17 cellular contexts compared by ENCODE assay signal in the genomic region with DNA sequence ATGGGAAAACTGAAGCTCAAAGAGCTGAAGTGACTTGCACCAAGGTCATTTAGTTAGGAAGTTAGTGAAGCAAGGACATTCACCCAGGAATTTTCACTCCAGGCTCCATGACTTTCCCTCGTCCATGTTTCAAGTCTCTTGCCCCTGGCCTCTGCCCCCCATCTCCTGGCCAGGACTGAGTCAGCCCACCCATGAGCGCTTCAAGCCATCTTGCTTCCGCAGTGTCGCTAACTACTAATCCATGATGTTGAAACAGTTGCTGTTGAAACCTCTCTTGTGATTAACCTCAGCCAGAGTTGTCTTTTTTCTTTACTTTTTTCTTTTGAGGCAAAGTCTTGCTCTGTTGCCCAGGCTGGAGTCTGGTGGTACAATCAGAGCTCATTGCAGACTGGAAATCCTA. TPM values are rescaled to one million over a fixed set of nuclear protein-coding genes. Genes with fewer than 3 reads are reported as not detected.
DNase-seq lines count a peak whose midpoint lies in the region; ATAC-seq and TF ChIP-seq lines count a peak whose summit lies in the region.
"Had no signal": no experiment of that assay in that cellular context is flagged by ENCODE, and none has a peak within 500 bp of the region (broad histone marks: within the 10 kb centered on the region; RNA-seq: fewer than 3 reads in every experiment).

No MANE protein-coding gene starts in this region.

- peaks cover 50% of the 10 kb centered on the region for H3K4me1 ChIP-seq in lower lobe of right lung
- no peaks in the 10 kb centered on the region for H3K4me1 ChIP-seq in PC-9 (replicated peaks; ENCODE audit: insufficient read depth)

- H3K4me2 ChIP-seq in PC-9 = no peak overlapping the region

- POLR2A ChIA-PET in PC-9 (lab: Charles Lee; ENCODE audit: unreplicated experiment) = no interaction called here

- CTCF ChIA-PET in PC-9 (lab: Charles Lee) = no interaction called here

- ATAC-seq in stimulated activated naive CD8-positive, alpha-beta T cell treated with anti-CD3 and anti-CD28 coated beads, Interleukin-15, Interleukin-2, amounts not matched to agents 100 U/mL and 50 U/mL, for 24 hours = no peak
- ATAC-seq in activated naive CD4-positive, alpha-beta T cell treated with anti-CD3 and anti-CD28 coated beads, Interleukin-2, amount 50 U/mL, for 72 hours = no peak
- ATAC-seq in lower lobe of right lung (peak; percentile 51 to 54), HG02852 (IDR thresholded peaks at IDR 0.05; ENCODE audit: unreplicated experiment) (no peak)
- ATAC-seq: activated CD4-positive, CD25-positive, alpha-beta regulatory T cell treated with anti-CD3 and anti-CD28 coated beads, Interleukin-2, amount 50 U/mL, for 24 hours had no signal

- DNase-seq in stimulated activated naive CD8-positive, alpha-beta T cell treated with anti-CD3 and anti-CD28 coated beads, Interleukin-15, Interleukin-2, amounts not matched to agents 100 U/mL and 50 U/mL, for 24 hours = no peak
- DNase-seq in activated naive CD4-positive, alpha-beta T cell treated with anti-CD3 and anti-CD28 coated beads, Interleukin-2, amount 50 U/mL, for 72 hours (ENCODE audit: low spot score in 2 of 2) = no peak
- DNase-seq in lower lobe of right lung = no peak
- no peak for DNase-seq in H4 (ENCODE audit: low spot score)
- DNase-seq in PC-9 = no peak
- DNase-seq in HFFc6 = no peak
- DNase-seq: activated effector memory CD4-positive, alpha-beta T cell treated with anti-CD3 and anti-CD28 coated beads, Interleukin-2, amount 50 U/mL, for 16 hours; cerebellar nuclear complex; glutamatergic neuron; kidney had no signal

- no peaks in the 10 kb centered on the region for H3K9me3 Mint-ChIP-seq in stimulated activated naive CD8-positive, alpha-beta T cell treated with anti-CD3 and anti-CD28 coated beads, Interleukin-15, Interleukin-2, amounts not matched to agents 100 ng/mL and 50 ng/mL, for 24 hours
- H3K9me3 Mint-ChIP-seq in activated naive CD4-positive, alpha-beta T cell treated with anti-CD3 and anti-CD28 coated beads, Interleukin-2, amount 50 U/mL, for 72 hours = no peaks in the 10 kb centered on the region
- H3K9me3 Mint-ChIP-seq in HFFc6 = no peaks in the 10 kb centered on the region

- H3K9me2 ChIP-seq in PC-9 (ENCODE audit: insufficient read depth) = no peaks in the 10 kb centered on the region

- H4K20me1 ChIP-seq in PC-9 (ENCODE audit: insufficient read depth) = no peaks in the 10 kb centered on the region; the same call in none of the 2 replicates

- H3K36me3 ChIP-seq in lower lobe of right lung = peaks cover 19% of the 10 kb centered on the region
- H3K36me3 ChIP-seq in PC-9 (ENCODE audit: low read depth) = no peaks in the 10 kb centered on the region

- peaks cover 78% of the 10 kb centered on the region for H3K4me1 Mint-ChIP-seq in stimulated activated naive CD8-positive, alpha-beta T cell treated with anti-CD3 and anti-CD28 coated beads, Interleukin-15, Interleukin-2, amounts not matched to agents 100 ng/mL and 50 ng/mL, for 24 hours (ENCODE audit: low read depth)
- no peaks in the 10 kb centered on the region; the same call in 1 of the 2 replicates for H3K4me1 Mint-ChIP-seq in HFFc6 (ENCODE audit: low read depth)

- peak overlapping the region; percentile 61 for H3K27ac ChIP-seq in lower lobe of right lung
- H3K27ac ChIP-seq in PC-9 = no peak overlapping the region

- H3K4me3 Mint-ChIP-seq in stimulated activated naive CD8-positive, alpha-beta T cell treated with anti-CD3 and anti-CD28 coated beads, Interleukin-15, Interleukin-2, amounts not matched to agents 100 ng/mL and 50 ng/mL, for 24 hours = peak overlapping the region; percentile 1
- H3K4me3 Mint-ChIP-seq in HFFc6 = no peak overlapping the region

- H3K79me2 ChIP-seq in PC-9 (ENCODE audit: low read depth) = no peaks in the 10 kb centered on the region

- no peaks in the 10 kb centered on the region for H3K27me3 Mint-ChIP-seq in stimulated activated naive CD8-positive, alpha-beta T cell treated with anti-CD3 and anti-CD28 coated beads, Interleukin-15, Interleukin-2, amounts not matched to agents 100 ng/mL and 50 ng/mL, for 24 hours
- H3K27me3 Mint-ChIP-seq in HFFc6 (ENCODE audit: insufficient read depth) = peaks cover 3% of the 10 kb centered on the region; the same call in 1 of the 2 replicates

- no peak for TF ChIP-seq CTCF in lower lobe of right lung (IDR thresholded peaks at IDR 0.05)
- no peak for TF ChIP-seq CTCF in PC-9 (conservative IDR thresholded peaks at IDR 0.05)
- TF ChIP-seq CTCF in HFFc6 (IDR thresholded peaks at IDR 0.05) = no peak

- H3F3A ChIP-seq in PC-9 (ENCODE audit: insufficient read depth, low read depth) = no peaks in the 10 kb centered on the region

- H3K4me3 ChIP-seq in lower lobe of right lung (no peak overlapping the region), PC-9 (no peak overlapping the region)

- intact Hi-C loops in lower lobe of right lung (cut with DNase I) (no loop called here), PC-9 (cut with micrococcal nuclease; ENCODE audit: unreplicated experiment) (no loop called here)

- peaks cover 42% of the 10 kb centered on the region for H3K36me3 Mint-ChIP-seq in stimulated activated naive CD8-positive, alpha-beta T cell treated with anti-CD3 and anti-CD28 coated beads, Interleukin-15, Interleukin-2, amounts not matched to agents 100 ng/mL and 50 ng/mL, for 24 hours (ENCODE audit: low read depth)
- H3K36me3 Mint-ChIP-seq in activated naive CD4-positive, alpha-beta T cell treated with anti-CD3 and anti-CD28 coated beads, Interleukin-2, amount 50 U/mL, for 72 hours = peaks cover 0 to 10% of the 10 kb centered on the region in 2 donors
- H3K36me3 Mint-ChIP-seq in HFFc6 (ENCODE audit: low read depth) = no peaks in the 10 kb centered on the region

- no TSS peak for BruUV-seq in PC-9 (replicated peaks; lab: Mats Ljungman, UMichigan)

- H2AFZ ChIP-seq in PC-9 = no peak overlapping the region

- H3K9me3 ChIP-seq in lower lobe of right lung (no peaks in the 10 kb centered on the region), PC-9 (ENCODE audit: insufficient read depth, low read depth) (no peaks in the 10 kb centered on the region)

- peak overlapping the region; percentile 90 for H3K27ac Mint-ChIP-seq in stimulated activated naive CD8-positive, alpha-beta T cell treated with anti-CD3 and anti-CD28 coated beads, Interleukin-15, Interleukin-2, amounts not matched to agents 100 ng/mL and 50 ng/mL, for 24 hours
- peak overlapping the region; percentile 70 to 93 for H3K27ac Mint-ChIP-seq in activated naive CD4-positive, alpha-beta T cell treated with anti-CD3 and anti-CD28 coated beads, Interleukin-2, amount 50 U/mL, for 72 hours
- H3K27ac Mint-ChIP-seq in HFFc6 = no peak overlapping the region

- no peaks in the 10 kb centered on the region for H3K27me3 ChIP-seq in lower lobe of right lung (ENCODE audit: low read depth)
- H3K27me3 ChIP-seq in PC-9 (ENCODE audit: insufficient read depth, low read depth) = no peaks in the 10 kb centered on the region

RNA-seq across cellular contexts. Expression of gene C1QTNF9, which starts 29.7 kb away (rescaled TPM):
- not detected for total RNA-seq in activated naive CD4-positive, alpha-beta T cell treated with anti-CD3 and anti-CD28 coated beads, Interleukin-2, amount 50 U/mL, for 72 hours
- total RNA-seq in lower lobe of right lung (not detected), PC-9 (2021) (not detected in 2 replicates)
- not detected in 2 replicates for total RNA-seq in H4 (2014; rRNA removed; shearing (Covaris generic))
- not detected for total RNA-seq in HFFc6 (2021; fragmentation: NEBNext Ultra II Directional; extraction: Animal tissue kit (Norgen Biotek cat#: 25700))
- total RNA-seq: epithelial cell of proximal tubule, mononuclear cell, NCI-H460, temporal lobe had no signal

Comparison
In these comparisons a context has a peak if more than half of its experiments do, and no peak if none do; other contexts are left out.
1. ATAC-seq: peak in lower lobe of right lung (2 of 2); none in stimulated activated naive CD8-positive, alpha-beta T cell treated with anti-CD3 and anti-CD28 coated beads, Interleukin-15, Interleukin-2, amounts not matched to agents 100 U/mL and 50 U/mL, for 24 hours (single experiment), activated naive CD4-positive, alpha-beta T cell treated with anti-CD3 and anti-CD28 coated beads, Interleukin-2, amount 50 U/mL, for 72 hours (0 of 2) and HG02852 (single experiment).